Comparison of ENCODE assay signal across 27 cellular contexts in genomic region chr1:3956527-3957170, GRCh38. TPM values are rescaled to one million over a fixed set of nuclear protein-coding genes. Genes with fewer than 3 reads are reported as not detected.
DNase-seq lines count a peak whose midpoint lies in the region; ATAC-seq, FAIRE-seq and TF ChIP-seq lines count a peak whose summit lies in the region.
"Had no signal": no experiment of that assay in that cellular context is flagged by ENCODE, and none has a peak within 500 bp of the region (broad histone marks: within the 10 kb centered on the region; RNA-seq: fewer than 3 reads in every experiment).

No MANE protein-coding gene starts in this region.

- no peaks in the 10 kb centered on the region for H3K79me2 ChIP-seq in PC-3 (ENCODE audit: low read length)

- no peaks in the 10 kb centered on the region for H3F3A ChIP-seq in PC-3 (ENCODE audit: low read length, unreplicated experiment)

- H3K9me3 ChIP-seq in PC-3 (ENCODE audit: low read length) (no peaks in the 10 kb centered on the region), upper lobe of right lung (no peaks in the 10 kb centered on the region), WERI-Rb-1 (ENCODE audit: severe bottlenecking) (no peaks in the 10 kb centered on the region)
- H3K9me3 ChIP-seq: psoas muscle had no signal

- DNase-seq in NCI-H82 (lab: John Stamatoyannopoulos, UW) (peak; percentile 22), NCI-H82 treated with DMSO at 0.1 percent for 48 hours (lab: John Stamatoyannopoulos, UW; ENCODE audit: unreplicated experiment) (no peak), PC-3 (peak; percentile 85), upper lobe of right lung (no peak), WERI-Rb-1 (no peak), COLO829 (ENCODE audit: low spot score) (no peak), HTR-8/SVneo (ENCODE audit: insufficient read length, low spot score) (no peak)
- DNase-seq: activated CD4-positive, alpha-beta T cell treated with anti-CD3 and anti-CD28 coated beads, Interleukin-2, amount 10 ng/mL, durations not matched to agents 24 days and 14 days; activated gamma-delta T cell treated with Interleukin-2 at 50 U/mL for 16 hours; activated T-cell treated with anti-CD3 and anti-CD28 coated beads, Interleukin-2, amount 50 U/mL, for 24 hours; AML-193; caudate nucleus; CD8-positive, alpha-beta memory T cell; DMS79 treated with DMSO at 0.1 percent for 48 hours; midbrain; MM.1S; NCI-H2081; NCI-H748 treated with DMSO at 0.1 percent for 48 hours; occipital lobe; psoas muscle; SIG-M5; SW 1271; T-helper 9 cell had no signal

- CTCF ChIA-PET in PC-3 (lab: Charles Lee) = no interaction called here

- H3K4me3 ChIP-seq in PC-3 (ENCODE audit: low read length) (no peak overlapping the region), upper lobe of right lung (no peak overlapping the region), WERI-Rb-1 (ENCODE audit: low read depth, low read length) (no peak overlapping the region)
- H3K4me3 ChIP-seq: psoas muscle had no signal

- H2AFZ ChIP-seq in PC-3 (ENCODE audit: low read length) = peak overlapping the region; percentile 48

- no peak overlapping the region for H3K9ac ChIP-seq in PC-3 (ENCODE audit: low read length)

- H3K4me1 ChIP-seq in PC-3 (ENCODE audit: insufficient read depth, low read length) = peaks cover 6% of the 10 kb centered on the region
- no peaks in the 10 kb centered on the region for H3K4me1 ChIP-seq in upper lobe of right lung
- H3K4me1 ChIP-seq: psoas muscle had no signal

- H3K27ac ChIP-seq in PC-3 (ENCODE audit: low read length) = no peak overlapping the region
- H3K27ac ChIP-seq in upper lobe of right lung = no peak overlapping the region
- no peak overlapping the region for H3K27ac ChIP-seq in WERI-Rb-1
- H3K27ac ChIP-seq: psoas muscle had no signal

- intact Hi-C loops in PC-3 (cut with micrococcal nuclease) = no loop called here
- intact Hi-C loops in upper lobe of right lung (cut with DNase I) = no loop called here

- no TSS peak for BruUV-seq in PC-3 (replicated peaks; lab: Mats Ljungman, UMichigan)

- POLR2A ChIA-PET in PC-3 (lab: Charles Lee; ENCODE audit: unreplicated experiment) = no interaction called here

- H3K36me3 ChIP-seq in PC-3 (ENCODE audit: low read depth, low read length) (no peaks in the 10 kb centered on the region), upper lobe of right lung (no peaks in the 10 kb centered on the region), WERI-Rb-1 (no peaks in the 10 kb centered on the region)

- no peak for TF ChIP-seq CTCF in PC-3 (conservative IDR thresholded peaks at IDR 0.05; ENCODE audit: low read depth, low read length)
- TF ChIP-seq CTCF in upper lobe of right lung (IDR thresholded peaks at IDR 0.05) = no peak
- TF ChIP-seq CTCF in WERI-Rb-1 (IDR thresholded peaks at IDR 0.05; ENCODE audit: low read depth, low read length) = no peak

- no peaks in the 10 kb centered on the region for H4K20me1 ChIP-seq in PC-3 (ENCODE audit: low read length)

- ATAC-seq in PC-3 = peak; percentile 95
- ATAC-seq in esophagus mucosa = peak; percentile 56
- ATAC-seq in upper lobe of right lung = peak; percentile 18
- ATAC-seq: naive thymus-derived CD8-positive, alpha-beta T cell; psoas muscle had no signal

- H3K27me3 ChIP-seq in PC-3 (ENCODE audit: low read length) = peaks cover 74% of the 10 kb centered on the region
- peaks cover 9% of the 10 kb centered on the region for H3K27me3 ChIP-seq in upper lobe of right lung
- no peaks in the 10 kb centered on the region for H3K27me3 ChIP-seq in WERI-Rb-1 (ENCODE audit: insufficient read depth, low read depth, severe bottlenecking)

- peak overlapping the region; percentile 67 for H3K4me2 ChIP-seq in PC-3 (ENCODE audit: low read length)

- no peaks in the 10 kb centered on the region for H3K9me2 ChIP-seq in PC-3 (replicated peaks; ENCODE audit: low read length)

- FAIRE-seq in HTR-8/SVneo (lab: Jason Lieb, UNC) = no peak
- FAIRE-seq: A204.1, astrocyte had no signal

RNA-seq across cellular contexts. Expression of gene C1orf174, which starts 56.6 kb away (rescaled TPM):
- total RNA-seq in PC-3 (2014; rRNA removed) = 64.2 and 70.9 TPM in 2 replicates
- 11.5 TPM for total RNA-seq in esophagus mucosa
- total RNA-seq in upper lobe of right lung = 19.9 TPM

Comparison
In these comparisons a context has a peak if more than half of its experiments do, and no peak if none do; other contexts are left out.
1. DNase-seq: peak in NCI-H82 (single experiment) and PC-3 (single experiment); none in NCI-H82 treated with DMSO at 0.1 percent for 48 hours (single experiment), upper lobe of right lung (single experiment), WERI-Rb-1 (single experiment), COLO829 (single experiment) and HTR-8/SVneo (single experiment).
2. ATAC-seq: peak in every context shown above with its lines; median percentile 95 in PC-3; 56 in esophagus mucosa; 18 in upper lobe of right lung.